ENCODE assay signal across 9 cellular contexts in genomic region chr14:75578786-75579781, GRCh38. TPM values are rescaled to one million over a fixed set of nuclear protein-coding genes. Genes with fewer than 3 reads are reported as not detected.
DNase-seq lines count a peak whose midpoint lies in the region; ATAC-seq, FAIRE-seq and TF ChIP-seq lines count a peak whose summit lies in the region.
"Had no signal": no experiment of that assay in that cellular context is flagged by ENCODE, and none has a peak within 500 bp of the region (broad histone marks: within the 10 kb centered on the region; RNA-seq: fewer than 3 reads in every experiment).

No MANE protein-coding gene starts in this region.

- no peak for FAIRE-seq in RCC 7860 (lab: Jason Lieb, UNC)
- FAIRE-seq: endometrium had no signal

- no peak overlapping the region for H3K27ac Mint-ChIP-seq in natural killer cell

- TF ChIP-seq POLR2A in esophagus squamous epithelium (IDR thresholded peaks at IDR 0.05): no peak

- no peaks in the 10 kb centered on the region for H3K27me3 Mint-ChIP-seq in natural killer cell (ENCODE audit: low read depth in 2 of 2)

- TF ChIP-seq CTCF in esophagus squamous epithelium (IDR thresholded peaks at IDR 0.05): peak in 5 of 6 experiments; percentile 4 to 34 (median 19)
- no peak for TF ChIP-seq CTCF in natural killer cell (IDR thresholded peaks at IDR 0.05)

- peak overlapping the region; percentile 42 to 89 (median 84) for H3K27ac ChIP-seq in esophagus squamous epithelium

- intact Hi-C loops in Right ventricle myocardium inferior (cut with DNase I): loop anchor here (1.0 to 10.0 kb wide), 2 partner anchors 69 to 406 kb away; partner anchors contain the start of genes IFT43 and TGFB3
- intact Hi-C loops in cardiac septum (cut with DNase I): no loop called here
- intact Hi-C loops in esophagus squamous epithelium (cut with DNase I): loop anchor here (2.0 kb wide), 1 partner anchor 76 kb away; no protein-coding TSS in a partner anchor
- intact Hi-C loops in natural killer cell (cut with micrococcal nuclease): loop anchor here (2.0 kb wide), 1 partner anchor 404 kb away; no protein-coding TSS in a partner anchor

- no peaks in the 10 kb centered on the region for H3K27me3 ChIP-seq in esophagus squamous epithelium

- peak overlapping the region; percentile 41 to 71 (median 60) for H3K4me3 ChIP-seq in esophagus squamous epithelium

- DNase-seq in Right ventricle myocardium inferior (ENCODE audit: missing footprints) (no peak), cardiac septum (ENCODE audit: low spot score) (no peak), RCC 7860 (ENCODE audit: low spot score) (peak; percentile 4), esophagus squamous epithelium (lab: John Stamatoyannopoulos, UW) (no peak), natural killer cell (no peak), MV-4-11 (lab: John Stamatoyannopoulos, UW) (no peak), NCI-H1048 (lab: John Stamatoyannopoulos, UW) (no peak)
- DNase-seq in stimulated activated CD4-positive, alpha-beta T cell treated with anti-CD3 and anti-CD28 coated beads, Interleukin-2, amount 100 ng/mL, for 48 hours: no peak

- H3K9me3 Mint-ChIP-seq in natural killer cell: no peaks in the 10 kb centered on the region

- no peaks in the 10 kb centered on the region for H3K9me3 ChIP-seq in esophagus squamous epithelium

- H3K4me1 Mint-ChIP-seq in natural killer cell: peaks cover 20 to 22% of the 10 kb centered on the region in 2 donors

- peaks cover 18 to 37% (median 19%) of the 10 kb centered on the region in 3 donors for H3K4me1 ChIP-seq in esophagus squamous epithelium

- no peaks in the 10 kb centered on the region for H3K36me3 ChIP-seq in esophagus squamous epithelium

- WGBS in esophagus squamous epithelium, 2 donors: 52 to 53% methylated on average over 20 to 26 of the region's 33 CpGs

- H3K36me3 Mint-ChIP-seq in natural killer cell: no peaks in the 10 kb centered on the region

- ATAC-seq in Right ventricle myocardium inferior (peak; percentile 51), natural killer cell (peak in 2 of 3 donors; percentile 14 to 27)

- H3K4me3 Mint-ChIP-seq in natural killer cell: peak overlapping the region; percentile 95

RNA-seq across cellular contexts. Expression of gene FLVCR2, which starts 0.7 kb away (rescaled TPM):
- total RNA-seq in Right ventricle myocardium inferior (3.4 TPM), cardiac septum (1.3 TPM), esophagus squamous epithelium (1 to 10 TPM; 1.1 to 7.6 (median 3.8) TPM), natural killer cell (1 to 10 TPM; 1.4 to 4.8 (median 2.1) TPM)

RNA-seq across cellular contexts. Expression of gene BATF, which starts 56.8 kb away (rescaled TPM):
- total RNA-seq in Right ventricle myocardium inferior (0.84 TPM), cardiac septum (0.65 TPM), esophagus squamous epithelium (10 to 100 TPM in 1 of 4 donors, 1 to 10 TPM in 3; 1.7 to 14.5 (median 6.8) TPM), natural killer cell (10 to 100 TPM; 12.6 to 32.5 (median 21.4) TPM)
